In genomic region chr14:91284146-91284790, GRCh38 we compare ENCODE assay signal across 11 cellular contexts. TPM values are rescaled to one million over a fixed set of nuclear protein-coding genes. Genes with fewer than 3 reads are reported as not detected.
DNase-seq lines count a peak whose midpoint lies in the region; ATAC-seq and TF ChIP-seq lines count a peak whose summit lies in the region.
"Had no signal": no experiment of that assay in that cellular context is flagged by ENCODE, and none has a peak within 500 bp of the region (broad histone marks: within the 10 kb centered on the region; RNA-seq: fewer than 3 reads in every experiment).

No MANE protein-coding gene starts in this region.

- TF ChIP-seq POLR2A in esophagus squamous epithelium (IDR thresholded peaks at IDR 0.05) = no peak

- H3K36me3 ChIP-seq in HEK293 (ENCODE audit: control insufficient read depth in 2 of 2, insufficient read depth in 1 of 2, low read length in 2 of 2) (peaks cover 5 to 44% of the 10 kb centered on the region in 2 experiments; a peak in 2 of 3 replicates), mesenchymal stem cell (ENCODE audit: control insufficient read depth in 1 of 2, insufficient read depth in 2 of 2, low read depth in 1 of 2, low read length in 2 of 2) (peaks cover 0 to 4% of the 10 kb centered on the region in 2 experiments), esophagus squamous epithelium (peaks cover 6 to 93% (median 15%) of the 10 kb centered on the region in 3 donors)
- H3K36me3 ChIP-seq: SJSA1 had no signal

- no peak overlapping the region for H4K91ac ChIP-seq in mesenchymal stem cell (ENCODE audit: low read length)

- peak overlapping the region in 1 of 2 experiments; percentile 15 for H3K18ac ChIP-seq in mesenchymal stem cell (ENCODE audit: low read depth in 1 of 2, low read length in 2 of 2)

- H3K9ac ChIP-seq in mesenchymal stem cell (ENCODE audit: low read length) = peak overlapping the region; percentile 1

- H3K14ac ChIP-seq in mesenchymal stem cell (ENCODE audit: low read length in 2 of 2) = no peak overlapping the region

- DNase-seq in AG04449 (ENCODE audit: low read depth, low spot score) (peak; percentile 47), astrocyte of the hippocampus (ENCODE audit: low read depth, low spot score) (peak; percentile 81), mesenchymal stem cell (peak; percentile 78), esophagus squamous epithelium (lab: John Stamatoyannopoulos, UW) (no peak), GM10248 (ENCODE audit: extremely low spot score) (no peak)
- no peak for DNase-seq in activated effector memory CD4-positive, alpha-beta T cell treated with anti-CD3 and anti-CD28 coated beads, Interleukin-2, amount 50 U/mL, for 16 hours
- DNase-seq: cortex of kidney, NCI-H1048 had no signal

- CTCF ChIA-PET in AG04449 (lab: Yijun Ruan, JAX) = interaction anchor here (1.0 to 20.6 kb wide), 9 partner anchors 20 to 382 kb away, joined by 3 to 824 read pairs (median 6); no protein-coding TSS in a partner anchor
- CTCF ChIA-PET in HEK293 (lab: Yijun Ruan, JAX) = interaction anchor here (0.6 to 6.3 kb wide), 5 partner anchors 17 to 842 kb away, joined by 3 to 156 read pairs (median 3); no protein-coding TSS in a partner anchor
- CTCF ChIA-PET in GM10248 (lab: Yijun Ruan, JAX) = interaction anchor here (0.8 to 12.9 kb wide), 4 partner anchors 74 to 385 kb away, joined by 3 to 197 read pairs (median 3); no protein-coding TSS in a partner anchor

- H3K23ac ChIP-seq in mesenchymal stem cell (ENCODE audit: low read length in 2 of 2) = no peak overlapping the region

- intact Hi-C loops in esophagus squamous epithelium (cut with DNase I) = loop anchor here (5.0 kb wide), 1 partner anchor 102 kb away; no protein-coding TSS in a partner anchor

- H4K8ac ChIP-seq in mesenchymal stem cell (ENCODE audit: low read length) = no peak overlapping the region

- POLR2A ChIA-PET in AG04449 (lab: Yijun Ruan, JAX) (interaction anchor here (0.9 kb wide), 1 partner anchor 41 kb away, joined by 4 read pairs; no protein-coding TSS in a partner anchor), HEK293 (lab: Yijun Ruan, JAX) (no interaction called here), GM10248 (lab: Yijun Ruan, JAX) (no interaction called here)

- no peak overlapping the region for H2BK120ac ChIP-seq in mesenchymal stem cell (ENCODE audit: low read depth, low read length)

- no peak overlapping the region for H2BK5ac ChIP-seq in mesenchymal stem cell (ENCODE audit: low read depth, low read length, poor library complexity, severe bottlenecking)

- no peak overlapping the region for H3K4ac ChIP-seq in mesenchymal stem cell (ENCODE audit: low read depth in 1 of 2, low read length in 2 of 2)

- no peak overlapping the region for H2BK15ac ChIP-seq in mesenchymal stem cell (ENCODE audit: low read depth, poor library complexity, severe bottlenecking)

- no peak overlapping the region for H2BK12ac ChIP-seq in mesenchymal stem cell (ENCODE audit: low read length in 2 of 2)

- no peaks in the 10 kb centered on the region for H3K9me3 ChIP-seq in HEK293 (ENCODE audit: control insufficient read depth, insufficient read depth, low read depth, low read length)
- H3K9me3 ChIP-seq in mesenchymal stem cell (ENCODE audit: control insufficient read depth, low read length) = peaks cover 11% of the 10 kb centered on the region
- no peaks in the 10 kb centered on the region for H3K9me3 ChIP-seq in esophagus squamous epithelium
- H3K9me3 ChIP-seq: SJSA1 had no signal

- WGBS in mesenchymal stem cell = 42% methylated on average over 6 of the region's 13 CpGs
- WGBS in esophagus squamous epithelium, 2 donors = 75 to 86% methylated on average over 13 of the region's 13 CpGs

- H3K27ac ChIP-seq in HEK293 (ENCODE audit: extremely low read depth, low read depth, low read length) = peak overlapping the region; percentile 76
- peak overlapping the region; percentile 5 for H3K27ac ChIP-seq in mesenchymal stem cell (ENCODE audit: low read length, poor library complexity, severe bottlenecking)
- H3K27ac ChIP-seq in esophagus squamous epithelium = no peak overlapping the region
- H3K27ac ChIP-seq: SJSA1 had no signal

- H3K79me1 ChIP-seq in mesenchymal stem cell (replicated peaks; ENCODE audit: low read length, poor library complexity, severe bottlenecking) = no peaks in the 10 kb centered on the region

- no peak overlapping the region for H2AFZ ChIP-seq in mesenchymal stem cell (ENCODE audit: low read depth, low read length)

- TF ChIP-seq CTCF in AG04449 (IDR thresholded peaks at IDR 0.05; ENCODE audit: insufficient read depth, low read length, missing control alignments) (no peak), HEK293 (tag by site-specific recombination; IDR thresholded peaks at IDR 0.05) (no peak), esophagus squamous epithelium (IDR thresholded peaks at IDR 0.05) (no peak), GM10248 (IDR thresholded peaks at IDR 0.05; ENCODE audit: control extremely low read depth, extremely low read depth, low read depth, missing control alignments) (no peak)

- peaks cover 19% of the 10 kb centered on the region for H3K4me1 ChIP-seq in HEK293 (ENCODE audit: control insufficient read depth, insufficient read depth, low read length)
- H3K4me1 ChIP-seq in mesenchymal stem cell (ENCODE audit: control insufficient read depth, insufficient read depth, low read depth, low read length) = peaks cover 19% of the 10 kb centered on the region
- peaks cover 0 to 6% (median 5%) of the 10 kb centered on the region in 3 donors for H3K4me1 ChIP-seq in esophagus squamous epithelium

- no peak overlapping the region for H2AK5ac ChIP-seq in mesenchymal stem cell (ENCODE audit: low read length, severe bottlenecking)

- H3K27me3 ChIP-seq in mesenchymal stem cell (ENCODE audit: control insufficient read depth in 1 of 2, insufficient read depth in 1 of 2, low read length in 2 of 2) (peaks cover 0 to 16% of the 10 kb centered on the region in 2 experiments), esophagus squamous epithelium (no peaks in the 10 kb centered on the region)
- H3K27me3 ChIP-seq: SJSA1 had no signal

- no peak overlapping the region for H3K4me3 ChIP-seq in AG04449 (ENCODE audit: low read depth, low read length)
- H3K4me3 ChIP-seq in HEK293 (ENCODE audit: low read depth, low read length) = no peak overlapping the region
- no peak overlapping the region for H3K4me3 ChIP-seq in mesenchymal stem cell (ENCODE audit: insufficient read depth in 1 of 2, low read depth in 1 of 2, low read length in 2 of 2)
- H3K4me3 ChIP-seq in esophagus squamous epithelium = no peak overlapping the region
- H3K4me3 ChIP-seq: SJSA1 had no signal

- ATAC-seq in HG03460 (IDR thresholded peaks at IDR 0.05; ENCODE audit: unreplicated experiment) = no peak

- H3K4me2 ChIP-seq in mesenchymal stem cell (ENCODE audit: low read length, poor library complexity, severe bottlenecking) = no peak overlapping the region

TF ChIP-seq in HEK293, 187 proteins besides CTCF, POLR2A, EP300 and RAD21 (continues in another document):
- TF ChIP-seq PRDM10 (tag by site-specific recombination; IDR thresholded peaks at IDR 0.05) (peak; percentile 29; the same call in 1 of the 2 replicates), ZBTB17 (tag by site-specific recombination; IDR thresholded peaks at IDR 0.05) (peak; percentile 98), ZBTB1 (tag by site-specific recombination; IDR thresholded peaks at IDR 0.05) (no peak), SCRT2 (tag by site-specific recombination; IDR thresholded peaks at IDR 0.05) (peak; percentile 81), ZSCAN16 (tag by site-specific recombination; IDR thresholded peaks at IDR 0.05) (peak; percentile 98)

RNA-seq across cellular contexts. Expression of gene GPR68, which starts 39.8 kb away (rescaled TPM):
- polyA plus RNA-seq in mesenchymal stem cell (2013, experiment 1 of 2) = 0.73 TPM
- 0.55 TPM for polyA plus RNA-seq in mesenchymal stem cell (2013, experiment 2 of 2)
- total RNA-seq in esophagus squamous epithelium = 10 to 100 TPM in 2 of 4 donors, 1 to 10 TPM in 2; 4.0 to 17.5 (median 10.2) TPM
- total RNA-seq: SJSA1 had no signal

Comparison
In these comparisons a context has a peak if more than half of its experiments do, and no peak if none do; other contexts are left out.
1. DNase-seq: peak in AG04449 (single experiment), astrocyte of the hippocampus (single experiment) and mesenchymal stem cell (single experiment); none in esophagus squamous epithelium (single experiment), GM10248 (single experiment) and activated effector memory CD4-positive, alpha-beta T cell treated with anti-CD3 and anti-CD28 coated beads, Interleukin-2, amount 50 U/mL, for 16 hours (single experiment).
2. H3K27ac ChIP-seq: peak in HEK293 (single experiment) and mesenchymal stem cell (single experiment); none in esophagus squamous epithelium (0 of 4).